Comparison of ENCODE assay signal across 8 cellular contexts in the genomic region with DNA sequence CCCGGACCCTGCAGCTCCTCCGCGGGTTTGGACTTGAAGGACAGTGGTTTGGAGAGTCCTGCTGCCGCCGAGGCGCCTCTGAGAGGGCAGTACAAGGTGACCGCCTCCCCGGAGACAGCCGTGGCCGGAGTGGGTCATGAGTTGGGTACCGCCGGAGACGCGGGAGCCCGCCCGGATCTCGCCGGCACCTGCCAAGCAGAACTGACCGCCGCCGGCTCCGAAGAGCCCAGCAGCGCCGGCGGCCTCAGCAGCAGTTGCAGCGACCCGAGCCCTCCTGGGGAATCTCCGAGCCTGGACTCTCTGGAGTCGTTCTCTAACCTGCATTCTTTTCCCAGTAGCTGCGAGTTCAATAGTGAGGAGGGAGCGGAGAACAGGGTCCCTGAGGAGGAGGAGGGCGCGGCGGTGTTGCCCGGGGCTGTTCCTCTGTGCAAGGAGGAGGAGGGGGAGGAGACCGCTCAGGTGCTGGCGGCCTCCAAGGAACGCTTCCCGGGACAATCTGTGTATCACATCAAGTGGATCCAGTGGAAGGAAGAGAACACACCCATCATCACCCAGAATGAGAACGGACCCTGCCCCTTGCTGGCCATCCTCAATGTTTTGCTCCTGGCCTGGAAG. TPM values are rescaled to one million over a fixed set of nuclear protein-coding genes. Genes with fewer than 3 reads are reported as not detected.
DNase-seq lines count a peak whose midpoint lies in the region; ATAC-seq, FAIRE-seq and TF ChIP-seq lines count a peak whose summit lies in the region.

No MANE protein-coding gene starts in this region.

- in situ Hi-C loops in GM12878 (cut with MboI), result no loop called here

- SMC1A ChIA-PET in GM12878 (lab: Charles Lee; ENCODE audit: uncharacterized antibody, unreplicated experiment), result interaction anchor here (1.2 to 2.4 kb wide), 10 partner anchors 8 to 544 kb away, joined by 3 to 31 read pairs (median 7); partner anchors contain the start of gene ADAM10

- H3K36me3 ChIP-seq in GM12878 (ENCODE audit: control insufficient read depth in 2 of 2, insufficient read depth in 2 of 2, low read length in 1 of 2), result no peaks in the 10 kb centered on the region

- CTCF ChIA-PET in GM12878 (lab: Yijun Ruan, JAX), result interaction anchor here (0.8 to 2.7 kb wide), 11 partner anchors 9 to 757 kb away, joined by 3 to 28 read pairs (median 4); partner anchors contain the start of gene ADAM10

- POLR2A ChIA-PET in GM12878 (lab: Charles Lee), result interaction anchor here (0.5 to 3.1 kb wide), 9 partner anchors 11 to 431 kb away, joined by 3 to 21 read pairs (median 5); partner anchors contain the start of genes ADAM10 and RNF111

- no peak for TF ChIP-seq POLR2A in GM12878 (IDR thresholded peaks at IDR 0.05; ENCODE audit: low read depth, low read length)

- H3K27ac ChIP-seq in 22Rv1 (peak overlapping the region; percentile 92), GM12878 (ENCODE audit: control insufficient read depth, insufficient read depth) (peak overlapping the region; percentile 82)

- WGBS in GM12878 (ENCODE audit: insufficient coverage, insufficient replicate concordance, low lambda C conversion rate, missing lambda C conversion rate), result under 1% methylated on average over 40 of the region's 40 CpGs

- H3K9ac ChIP-seq in GM12878 (ENCODE audit: control insufficient read depth, insufficient read depth, low read length), result peak overlapping the region; percentile 83

- H3K9me3 ChIP-seq in GM12878 (replicated peaks; ENCODE audit: control insufficient read depth, insufficient read depth, low read length), result no peaks in the 10 kb centered on the region

- peak; percentile 23 for ATAC-seq in GM18511 (IDR thresholded peaks at IDR 0.05; ENCODE audit: unreplicated experiment)
- ATAC-seq in HG03064 (IDR thresholded peaks at IDR 0.05; ENCODE audit: low read depth, unreplicated experiment), result peak; percentile 5
- ATAC-seq in GM12878, result peak; percentile 29
- no peak for ATAC-seq in HG03520 (IDR thresholded peaks at IDR 0.05; ENCODE audit: unreplicated experiment)

- H3K27me3 ChIP-seq in GM12878 (replicated peaks in 1 of 2; ENCODE audit: control insufficient read depth in 2 of 2, insufficient read depth in 2 of 2, low read length in 1 of 2), result no peaks in the 10 kb centered on the region

- no peaks in the 10 kb centered on the region for H4K20me1 ChIP-seq in GM12878 (ENCODE audit: control insufficient read depth, insufficient read depth)

- intact Hi-C loops in GM12878 (cut with micrococcal nuclease; ENCODE audit: unreplicated experiment), result loop anchor here (1.0 kb wide), 1 partner anchor 22 kb away; the partner anchor contains the start of gene ADAM10

- H3K4me2 ChIP-seq in GM12878 (ENCODE audit: control insufficient read depth, insufficient read depth), result peak overlapping the region; percentile 93

- no peak for FAIRE-seq in GM12878 (lab: Jason Lieb, UNC)

- peak overlapping the region; percentile 94 for H2AFZ ChIP-seq in GM12878 (ENCODE audit: control insufficient read depth, low read depth, low read length)

- TF ChIP-seq EP300 in GM12878 (IDR thresholded peaks at IDR 0.05; ENCODE audit: borderline replicate concordance in 1 of 2, control insufficient read depth in 1 of 2, low read depth in 2 of 2, low read length in 2 of 2), result no peak

- RAD21 ChIA-PET in GM12878 (lab: Charles Lee; ENCODE audit: unreplicated experiment), result interaction anchor here (0.8 to 2.9 kb wide), 13 partner anchors 9 to 544 kb away, joined by 3 to 38 read pairs (median 5); partner anchors contain the start of gene ADAM10

- peaks cover 5% of the 10 kb centered on the region; the same call in 1 of the 2 replicates for H3K4me1 ChIP-seq in GM12878 (ENCODE audit: control insufficient read depth, insufficient read depth, low read length)

- H3K4me3 ChIP-seq in GM12878 (peak overlapping the region; percentile 91), iPS-11a (ENCODE audit: low read depth, low read length) (peak overlapping the region; percentile 91), skeletal muscle cell (ENCODE audit: low read depth, low read length) (peak overlapping the region; percentile 90)

- H3K79me2 ChIP-seq in GM12878 (ENCODE audit: control insufficient read depth, insufficient read depth, low read length), result peaks cover 24% of the 10 kb centered on the region

- TF ChIP-seq RAD21 in GM12878 (IDR thresholded peaks at IDR 0.05; ENCODE audit: insufficient read depth, low read depth, low read length), result no peak

- TF ChIP-seq CTCF in 22Rv1 (IDR thresholded peaks at IDR 0.05), result no peak
- no peak for TF ChIP-seq CTCF in GM12878 (IDR thresholded peaks at IDR 0.05 in 2 of 3, conservative IDR thresholded peaks at IDR 0.05 in 1 of 3; ENCODE audit: control insufficient read depth in 2 of 3, extremely low read depth in 1 of 3, insufficient read depth in 1 of 3, low read depth in 3 of 3, low read length in 3 of 3)

- TSS peak; percentile 65 for BruUV-seq in GM12878 (replicated peaks; lab: Mats Ljungman, UMichigan)

- DNase-seq in RKO (ENCODE audit: low spot score) (peak; percentile 44), GM12878 (ENCODE audit: low read depth, low spot score) (no peak), skeletal muscle cell (ENCODE audit: low read depth) (no peak)

TF ChIP-seq in GM12878, 131 proteins besides CTCF, POLR2A, EP300 and RAD21 (continues in another document):
- TF ChIP-seq TCF12 (IDR thresholded peaks at IDR 0.05; ENCODE audit: low read depth, low read length) (no peak), TCF7 (IDR thresholded peaks at IDR 0.05; ENCODE audit: borderline replicate concordance) (no peak), CEBPB (IDR thresholded peaks at IDR 0.05; ENCODE audit: borderline replicate concordance in 1 of 2, low read depth in 2 of 2, low read length in 2 of 2) (no peak), LARP7 (IDR thresholded peaks at IDR 0.05) (0 out of 2 replicates have a peak, but pooled peaks have one; percentile 7), HDAC2 (IDR thresholded peaks at IDR 0.05) (no peak), E2F4 (IDR thresholded peaks at IDR 0.05; ENCODE audit: low read depth, low read length) (no peak), KLF5 (IDR thresholded peaks at IDR 0.05; ENCODE audit: partially characterized antibody) (no peak), SRF (IDR thresholded peaks at IDR 0.05; ENCODE audit: low read depth in 2 of 2, low read length in 2 of 2) (no peak), FOXM1 (IDR thresholded peaks at IDR 0.05; ENCODE audit: low read depth, low read length) (no peak), IKZF2 (IDR thresholded peaks at IDR 0.05) (peak in 1 of 2 experiments; percentile 33; a peak in 2 of 4 replicates), RAD51 (IDR thresholded peaks at IDR 0.05) (no peak), SUZ12 (IDR thresholded peaks at IDR 0.05; ENCODE audit: unreplicated experiment) (no peak), FOS (IDR thresholded peaks at IDR 0.05; ENCODE audit: borderline replicate concordance, extremely low read depth, insufficient read length) (no peak)

RNA-seq across cellular contexts. Expression of gene MINDY2, which starts 0.6 kb away (rescaled TPM):
- total RNA-seq in GM12878 (2013; cell fraction: nucleolus; rRNA removed), result 28.7 and 35.6 TPM in 2 replicates
- 2.7 and 2.8 TPM in 2 replicates for total RNA-seq in GM12878 (2014; rRNA removed)
- 3.6 and 3.8 TPM in 2 replicates for total RNA-seq in GM12878 (2014; rRNA removed; fragmentation: Illumina TruSeq; extraction: Trizol)
- 4.2 and 5.2 TPM in 2 replicates for total RNA-seq in GM12878 (2021)
- 1.7 TPM for polyA plus RNA-seq in GM12878 (2011; ENCODE audit: low read depth)
- 6.0 and 12.9 TPM in 2 replicates for polyA plus RNA-seq in GM12878 (2011; rRNA removed)
- 1.9 and 2.0 TPM in 2 replicates for polyA plus RNA-seq in GM12878 (2011; cell fraction: cytosol; rRNA removed)
- 3.8 TPM in 2 replicates for polyA plus RNA-seq in GM12878 (2011; cell fraction: nucleus; rRNA removed)
- polyA plus RNA-seq in GM12878 (2012), result 3.0 and 4.5 TPM in 2 replicates
- polyA plus RNA-seq in GM12878 (2014; fragmentation: Illumina TruSeq; extraction: Trizol), result 2.4 and 3.3 TPM in 2 replicates
- polyA plus RNA-seq in GM12878 (2014; fragmentation: Nextera tagmentation; extraction: Ambion mirVana), result under 1 TPM; 0.73 to 0.74 TPM
- polyA plus RNA-seq in GM12878 (2014; rRNA removed), result 1.5 and 2.2 TPM in 2 replicates
- 1 to 10 TPM; 8.9 to 9.4 TPM for polyA plus RNA-seq in GM12878 (2016; fragmentation: Nextera tagmentation; extraction: Ambion mirVana)
- polyA minus RNA-seq in GM12878 (2011; rRNA and poly(A)+ RNA removed), result 7.1 and 15.5 TPM in 2 replicates
- 3.4 and 4.8 TPM in 2 replicates for polyA minus RNA-seq in GM12878 (2011; cell fraction: cytosol; rRNA and poly(A)+ RNA removed)
- polyA minus RNA-seq in GM12878 (2011; cell fraction: nucleus; rRNA and poly(A)+ RNA removed), result 5.0 and 6.1 TPM in 2 replicates

RNA-seq across cellular contexts. Expression of gene ADAM10, which starts 22.2 kb away (rescaled TPM):
- 214 and 218 TPM in 2 replicates for total RNA-seq in GM12878 (2013; cell fraction: nucleolus; rRNA removed)
- 40.7 and 43.9 TPM in 2 replicates for total RNA-seq in GM12878 (2014; rRNA removed)
- 33.1 and 33.3 TPM in 2 replicates for total RNA-seq in GM12878 (2014; rRNA removed; fragmentation: Illumina TruSeq; extraction: Trizol)
- 73.7 and 77.0 TPM in 2 replicates for total RNA-seq in GM12878 (2021)
- polyA plus RNA-seq in GM12878 (2011; ENCODE audit: low read depth), result 34.2 TPM
- polyA plus RNA-seq in GM12878 (2011; rRNA removed), result 83.0 and 107 TPM in 2 replicates
- 37.9 and 39.1 TPM in 2 replicates for polyA plus RNA-seq in GM12878 (2011; cell fraction: cytosol; rRNA removed)
- polyA plus RNA-seq in GM12878 (2011; cell fraction: nucleus; rRNA removed), result 23.7 and 25.8 TPM in 2 replicates
- polyA plus RNA-seq in GM12878 (2012), result 61.2 and 63.5 TPM in 2 replicates
- 59.5 and 60.2 TPM in 2 replicates for polyA plus RNA-seq in GM12878 (2014; fragmentation: Illumina TruSeq; extraction: Trizol)
- polyA plus RNA-seq in GM12878 (2014; fragmentation: Nextera tagmentation; extraction: Ambion mirVana), result 10 to 100 TPM; 10.0 to 11.1 TPM
- polyA plus RNA-seq in GM12878 (2014; rRNA removed), result 43.5 and 50.4 TPM in 2 replicates
- 10 to 100 TPM; 87.6 to 88.9 TPM for polyA plus RNA-seq in GM12878 (2016; fragmentation: Nextera tagmentation; extraction: Ambion mirVana)
- 60.7 and 111 TPM in 2 replicates for polyA minus RNA-seq in GM12878 (2011; rRNA and poly(A)+ RNA removed)
- 39.4 and 50.1 TPM in 2 replicates for polyA minus RNA-seq in GM12878 (2011; cell fraction: cytosol; rRNA and poly(A)+ RNA removed)
- 37.4 and 63.6 TPM in 2 replicates for polyA minus RNA-seq in GM12878 (2011; cell fraction: nucleus; rRNA and poly(A)+ RNA removed)
